12 cellular contexts compared by ENCODE assay signal in the genomic region with DNA sequence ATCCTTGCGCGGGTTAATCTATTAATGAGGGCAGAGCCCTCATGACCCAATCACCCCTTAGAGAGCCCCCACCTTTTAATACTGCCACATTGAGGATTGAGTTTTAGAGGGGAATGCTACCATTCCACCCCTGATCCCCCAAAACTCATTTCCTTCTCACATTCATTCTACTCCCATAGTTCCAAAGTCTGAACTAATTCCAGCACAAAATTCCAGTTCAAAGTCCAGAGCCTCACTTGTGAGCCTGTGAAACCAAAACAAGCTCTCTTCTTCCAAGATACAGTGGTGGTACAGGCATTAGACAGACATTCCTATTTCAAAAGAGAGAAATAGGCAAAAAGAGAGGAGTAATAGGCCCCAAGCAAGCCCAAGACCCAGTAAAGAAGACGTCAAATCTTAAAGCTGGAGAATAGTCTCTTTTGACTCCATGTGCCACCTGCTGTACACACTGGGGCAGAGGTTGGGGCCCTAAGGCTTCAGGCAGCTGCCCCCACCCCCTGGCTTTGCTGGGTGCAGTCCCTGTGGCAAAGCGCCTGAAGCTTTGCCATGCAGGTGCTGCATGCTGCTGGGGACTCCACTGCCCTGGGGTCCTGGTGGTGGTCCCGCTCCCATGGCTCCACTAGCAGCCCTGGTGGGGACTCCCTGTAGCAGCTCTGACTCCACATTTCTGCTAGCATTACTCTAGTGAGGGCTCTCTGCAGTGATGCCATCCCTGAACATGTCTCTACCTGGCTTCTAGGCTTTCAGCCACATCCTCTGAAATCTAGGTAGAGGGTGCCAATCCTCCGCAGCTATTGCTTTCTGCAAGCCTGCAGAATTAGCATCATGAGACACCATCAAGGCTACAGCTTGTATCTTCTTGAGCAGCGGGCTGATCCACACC. TPM values are rescaled to one million over a fixed set of nuclear protein-coding genes. Genes with fewer than 3 reads are reported as not detected.
DNase-seq lines count a peak whose midpoint lies in the region; ATAC-seq and TF ChIP-seq lines count a peak whose summit lies in the region.
"Had no signal": no experiment of that assay in that cellular context is flagged by ENCODE, and none has a peak within 500 bp of the region (broad histone marks: within the 10 kb centered on the region; RNA-seq: fewer than 3 reads in every experiment).

No MANE protein-coding gene starts in this region.

- H3K27me3 Mint-ChIP-seq in Caco-2 (ENCODE audit: insufficient read depth, unreplicated experiment) (no peaks in the 10 kb centered on the region), H9 (ENCODE audit: low read depth) (no peaks in the 10 kb centered on the region)
- no peaks in the 10 kb centered on the region for H3K27me3 Mint-ChIP-seq in activated T-cell treated with anti-CD3 and anti-CD28 coated beads, Interleukin-2, amount 50 U/mL, for 72 hours (ENCODE audit: low read depth)

- H4K8ac ChIP-seq in H9 (replicated peaks; ENCODE audit: insufficient read length, low read depth, low read length), result no peak overlapping the region

- H3K36me3 Mint-ChIP-seq in Caco-2 (ENCODE audit: insufficient read depth, unreplicated experiment) (no peaks in the 10 kb centered on the region), H9 (ENCODE audit: insufficient read depth in 1 of 3, low read depth in 3 of 3) (0 out of 7 replicates have a peak, but pooled peaks cover 0 to 8% (median 1%) of the 10 kb centered on the region in 3 experiments)
- H3K36me3 Mint-ChIP-seq in activated T-cell treated with anti-CD3 and anti-CD28 coated beads, Interleukin-2, amount 50 U/mL, for 72 hours (ENCODE audit: insufficient read depth in 2 of 2), result no peaks in the 10 kb centered on the region
- H3K36me3 Mint-ChIP-seq: CD8-positive, alpha-beta memory T cell had no signal

- no peak overlapping the region for H2BK20ac ChIP-seq in H9 (ENCODE audit: low read depth, low read length, poor library complexity, severe bottlenecking)

- CTCF ChIA-PET in Caco-2 (lab: Charles Lee), result interaction anchor here (0.5 to 1.4 kb wide), 6 partner anchors 84 to 252 kb away, joined by 3 to 4 read pairs (median 4); no protein-coding TSS in a partner anchor

- TF ChIP-seq POLR2A in right lobe of liver (IDR thresholded peaks at IDR 0.05), result no peak

- no peaks in the 10 kb centered on the region for H4K20me1 ChIP-seq in H9 (ENCODE audit: control insufficient read depth, insufficient read depth, insufficient read length)

- H3K14ac ChIP-seq in H9 (ENCODE audit: insufficient read depth, low read length), result no peak overlapping the region

- no peak overlapping the region for H2BK12ac ChIP-seq in H9 (ENCODE audit: insufficient read length, low read depth, low read length)

- H3K56ac ChIP-seq in H9 (ENCODE audit: insufficient read length, low read depth, low read length), result no peak overlapping the region

- H3K27ac ChIP-seq in H9 (ENCODE audit: insufficient read length, low read depth, low read length) (no peak overlapping the region), right lobe of liver (no peak overlapping the region)
- H3K27ac ChIP-seq: upper lobe of left lung had no signal

- no peak overlapping the region for H2BK15ac ChIP-seq in H9 (ENCODE audit: low read depth, low read length)

- H3K79me2 ChIP-seq in H9 (ENCODE audit: insufficient read depth, low read length), result no peaks in the 10 kb centered on the region

- H3K4ac ChIP-seq in H9 (ENCODE audit: low read depth, low read length), result no peak overlapping the region

- POLR2A ChIA-PET in Caco-2 (lab: Charles Lee), result interaction anchor here (0.8 kb wide), 1 partner anchor 90 kb away, joined by 5 read pairs; no protein-coding TSS in a partner anchor

- H3K4me3 Mint-ChIP-seq in Caco-2 (ENCODE audit: unreplicated experiment) (peak overlapping the region; percentile 15), H9 (no peak overlapping the region)
- H3K4me3 Mint-ChIP-seq in activated T-cell treated with anti-CD3 and anti-CD28 coated beads, Interleukin-2, amount 50 U/mL, for 72 hours, result no peak overlapping the region
- H3K4me3 Mint-ChIP-seq: CD8-positive, alpha-beta memory T cell had no signal

- TF ChIP-seq CTCF in Caco-2 (IDR thresholded peaks at IDR 0.05; ENCODE audit: insufficient read depth in 1 of 2, low read depth in 1 of 2, low read length in 1 of 2, severe bottlenecking in 1 of 2, unreplicated experiment in 1 of 2) (peak in 1 of 2 experiments; percentile 15), H9 (conservative IDR thresholded peaks at IDR 0.05) (peak; percentile 17; the same call in 1 of the 3 replicates), right lobe of liver (IDR thresholded peaks at IDR 0.05) (peak in 1 of 4 donors; percentile 22)

- no peaks in the 10 kb centered on the region for H3K9me3 Mint-ChIP-seq in Caco-2 (ENCODE audit: unreplicated experiment)
- peaks cover 0 to 2% of the 10 kb centered on the region in 2 experiments; a peak in 1 of 5 replicates for H3K9me3 Mint-ChIP-seq in H9
- peaks cover 0 to 2% of the 10 kb centered on the region in 2 donors for H3K9me3 Mint-ChIP-seq in activated T-cell treated with anti-CD3 and anti-CD28 coated beads, Interleukin-2, amount 50 U/mL, for 72 hours
- H3K9me3 Mint-ChIP-seq: CD8-positive, alpha-beta memory T cell had no signal

- H3K79me1 ChIP-seq in H9 (ENCODE audit: insufficient read depth, low read depth, low read length, poor library complexity, severe bottlenecking), result no peaks in the 10 kb centered on the region

- H4K5ac ChIP-seq in H9 (ENCODE audit: insufficient read length, low read depth, low read length), result no peak overlapping the region

- H3K9me3 ChIP-seq in Caco-2, result no peaks in the 10 kb centered on the region
- H3K9me3 ChIP-seq in H9 (ENCODE audit: control insufficient read depth, low read depth, low read length), result no peaks in the 10 kb centered on the region
- no peaks in the 10 kb centered on the region for H3K9me3 ChIP-seq in right lobe of liver
- H3K9me3 ChIP-seq: upper lobe of left lung had no signal

- no peak overlapping the region for H2AK5ac ChIP-seq in H9 (ENCODE audit: insufficient read length, low read length)

- no peak overlapping the region for H3K9ac ChIP-seq in H9 (ENCODE audit: extremely low read depth, insufficient read length, low read length)

- H3K27me3 ChIP-seq in Caco-2 (replicated peaks; ENCODE audit: control insufficient read depth, insufficient read depth, low read length), result no peaks in the 10 kb centered on the region
- H3K27me3 ChIP-seq in H9 (ENCODE audit: insufficient read depth, low read length), result no peaks in the 10 kb centered on the region
- H3K27me3 ChIP-seq in right lobe of liver, result no peaks in the 10 kb centered on the region
- H3K27me3 ChIP-seq: upper lobe of left lung had no signal

- DNase-seq in Caco-2, result peak in 1 of 2 experiments; percentile 32
- no peak for DNase-seq in H9
- DNase-seq in activated T-cell treated with anti-CD3 and anti-CD28 coated beads, Interleukin-2, amount 50 U/mL, for 72 hours, result no peak
- DNase-seq in right lobe of liver, result no peak
- no peak for DNase-seq in NCI-H1436 treated with DMSO at 0.1 percent for 48 hours (lab: John Stamatoyannopoulos, UW)
- no peak for DNase-seq in activated CD4-positive, CD25-positive, alpha-beta regulatory T cell treated with anti-CD3 and anti-CD28 coated beads, Interleukin-2, amount 50 U/mL, for 72 hours
- DNase-seq in DMS153 treated with DMSO at 0.1 percent for 48 hours (lab: John Stamatoyannopoulos, UW; ENCODE audit: unreplicated experiment), result no peak
- DNase-seq: effector CD4-positive, alpha-beta T cell; RPMI8226 had no signal

- peak; percentile 36 to 60 for ATAC-seq in activated T-cell treated with anti-CD3 and anti-CD28 coated beads, Interleukin-2, amount 50 U/mL, for 72 hours (replicated peaks in 1 of 2)
- ATAC-seq in right lobe of liver, result peak; percentile 66 to 80 (median 73)
- no peak for ATAC-seq in HG03354 (IDR thresholded peaks at IDR 0.05; ENCODE audit: poor library complexity, severe bottlenecking, unreplicated experiment)

- H3K23me2 ChIP-seq in H9 (ENCODE audit: insufficient read length, low read depth, low read length, poor library complexity, severe bottlenecking), result no peaks in the 10 kb centered on the region

- H3K36me3 ChIP-seq in Caco-2 (ENCODE audit: control insufficient read depth, insufficient read depth, low read length) (no peaks in the 10 kb centered on the region), right lobe of liver (no peaks in the 10 kb centered on the region)
- H3K36me3 ChIP-seq: upper lobe of left lung had no signal

- H3K4me1 Mint-ChIP-seq in Caco-2 (ENCODE audit: low read depth, unreplicated experiment) (peaks cover 7% of the 10 kb centered on the region), H9 (peaks cover 2 to 5% of the 10 kb centered on the region in 2 experiments; a peak in 2 of 4 replicates)
- H3K4me1 Mint-ChIP-seq in activated T-cell treated with anti-CD3 and anti-CD28 coated beads, Interleukin-2, amount 50 U/mL, for 72 hours (ENCODE audit: low read depth), result peaks cover 10% of the 10 kb centered on the region

- no peak overlapping the region for H2AFZ ChIP-seq in H9 (ENCODE audit: low read length)

- no peak overlapping the region for H3K23ac ChIP-seq in H9 (ENCODE audit: insufficient read length, low read depth, low read length)

- H3K4me3 ChIP-seq in Caco-2 (ENCODE audit: low read depth, low read length) (no peak overlapping the region), right lobe of liver (no peak overlapping the region)
- H3K4me3 ChIP-seq: upper lobe of left lung had no signal

- no peak overlapping the region for H2BK120ac ChIP-seq in H9 (ENCODE audit: low read depth, low read length, poor library complexity, severe bottlenecking)

- peak overlapping the region; percentile 77 for H3K27ac Mint-ChIP-seq in Caco-2 (ENCODE audit: unreplicated experiment)
- peak overlapping the region in 1 of 3 experiments; percentile 84; a peak in 3 of 7 replicates for H3K27ac Mint-ChIP-seq in H9
- no peak overlapping the region for H3K27ac Mint-ChIP-seq in activated T-cell treated with anti-CD3 and anti-CD28 coated beads, Interleukin-2, amount 50 U/mL, for 72 hours

- H3K4me1 ChIP-seq in Caco-2 (peaks cover 14% of the 10 kb centered on the region), H9 (ENCODE audit: insufficient read depth, low read length) (no peaks in the 10 kb centered on the region), right lobe of liver (peaks cover 0 to 10% (median 3%) of the 10 kb centered on the region in 4 donors)
- H3K4me1 ChIP-seq: upper lobe of left lung had no signal

- no peak overlapping the region for H3T11ph ChIP-seq in H9 (ENCODE audit: low read length)

- WGBS in H9 (ENCODE audit: extremely low coverage, insufficient read length, low lambda C conversion rate), result no CpG with 5 or more reads among the region's 7 CpGs
- WGBS in right lobe of liver (ENCODE audit: insufficient coverage, low coverage, low lambda C conversion rate, missing lambda C conversion rate), result 81% methylated on average over 2 of the region's 7 CpGs

- H4K91ac ChIP-seq in H9 (ENCODE audit: insufficient read length, low read depth, low read length), result no peak overlapping the region

- H2BK5ac ChIP-seq in H9 (ENCODE audit: insufficient read length, low read length), result no peak overlapping the region

- H3K4me2 ChIP-seq in H9 (ENCODE audit: insufficient read depth, insufficient read length, low read length), result no peak overlapping the region

- no peak overlapping the region for H3K18ac ChIP-seq in H9 (ENCODE audit: insufficient read length, low read depth, low read length)

- BruUV-seq in Caco-2 (replicated peaks; lab: Mats Ljungman, UMichigan), result no TSS peak

- intact Hi-C loops in Caco-2 (cut with micrococcal nuclease; ENCODE audit: unreplicated experiment), result loop anchor here (1.0 kb wide), 1 partner anchor 165 kb away; no protein-coding TSS in a partner anchor
- intact Hi-C loops in right lobe of liver (cut with DNase I), result no loop called here

RNA-seq across cellular contexts. Expression of a gene that starts 41.3 kb away (rescaled TPM):
- total RNA-seq in Caco-2 (2022) (3.0 and 3.4 TPM in 2 replicates), H9 (2021) (1.8 and 2.2 TPM in 2 replicates), right lobe of liver (1 to 10 TPM; 3.1 to 6.5 (median 3.6) TPM)
- 1 to 10 TPM; 6.1 to 6.3 TPM for total RNA-seq in activated T-cell treated with anti-CD3 and anti-CD28 coated beads, Interleukin-2, amount 50 U/mL, for 72 hours
